Comparison of ENCODE assay signal across 20 cellular contexts in genomic region chr5:16588434-16589214, GRCh38. TPM values are rescaled to one million over a fixed set of nuclear protein-coding genes. Genes with fewer than 3 reads are reported as not detected.
A peak's percentile ranks its signal among the peaks of the same experiment; 100 is the strongest.
DNase-seq lines count a peak whose midpoint lies in the region; ATAC-seq, FAIRE-seq and TF ChIP-seq lines count a peak whose summit lies in the region.
"Had no signal": no experiment of that assay in that cellular context is flagged by ENCODE, and none has a peak within 500 bp of the region (broad histone marks: within the 10 kb centered on the region; RNA-seq: fewer than 3 reads in every experiment).

No MANE protein-coding gene starts in this region.

- H3K27me3 Mint-ChIP-seq in activated CD4-positive, alpha-beta T cell treated with anti-CD3 and anti-CD28 coated beads for 36 hours, result no peaks in the 10 kb centered on the region
- no peaks in the 10 kb centered on the region for H3K27me3 Mint-ChIP-seq in type B pancreatic cell
- H3K27me3 Mint-ChIP-seq: activated naive CD8-positive, alpha-beta T cell treated with anti-CD3 and anti-CD28 coated beads, Interleukin-2, amount 50 U/mL, for 24 hours; CD4-positive, alpha-beta memory T cell; central memory CD8-positive, alpha-beta T cell had no signal

- TF ChIP-seq CTCF in type B pancreatic cell (conservative IDR thresholded peaks at IDR 0.05) (no peak), kidney (IDR thresholded peaks at IDR 0.05; ENCODE audit: borderline replicate concordance, extremely low read depth, insufficient read depth) (no peak)

- CTCF ChIA-PET in activated CD4-positive, alpha-beta T cell treated with anti-CD3 and anti-CD28 coated beads for 36 hours (lab: Charles Lee), result interaction anchor here (1.6 kb wide), 1 partner anchor 10 kb away, joined by 5 read pairs; no protein-coding TSS in a partner anchor

- no peaks in the 10 kb centered on the region for H3K9me3 ChIP-seq in kidney (ENCODE audit: control insufficient read depth in 1 of 2, low read length in 2 of 2)
- H3K9me3 ChIP-seq: transverse colon had no signal

- no peaks in the 10 kb centered on the region for H3K36me3 ChIP-seq in kidney (ENCODE audit: control insufficient read depth in 1 of 2, insufficient read depth in 2 of 2, low read length in 2 of 2)
- H3K36me3 ChIP-seq: transverse colon had no signal

- H3K4me1 ChIP-seq in kidney (ENCODE audit: control insufficient read depth in 1 of 2, insufficient read depth in 1 of 2, low read depth in 1 of 2, low read length in 2 of 2), result no peaks in the 10 kb centered on the region

- peak overlapping the region; percentile 44 for H3K27ac Mint-ChIP-seq in activated CD4-positive, alpha-beta T cell treated with anti-CD3 and anti-CD28 coated beads for 36 hours
- peak overlapping the region; percentile 71 for H3K27ac Mint-ChIP-seq in type B pancreatic cell
- H3K27ac Mint-ChIP-seq: activated naive CD8-positive, alpha-beta T cell treated with anti-CD3 and anti-CD28 coated beads, Interleukin-2, amount 50 U/mL, for 24 hours; mesothelial cell of epicardium had no signal

- H3K4me3 ChIP-seq in kidney (ENCODE audit: low read length in 2 of 2), result no peak overlapping the region
- H3K4me3 ChIP-seq: transverse colon had no signal

- peaks cover 28% of the 10 kb centered on the region for H3K36me3 Mint-ChIP-seq in activated CD4-positive, alpha-beta T cell treated with anti-CD3 and anti-CD28 coated beads for 36 hours (ENCODE audit: low read depth)
- H3K36me3 Mint-ChIP-seq in type B pancreatic cell, result peaks cover 4% of the 10 kb centered on the region

- no peak for DNase-seq in activated CD4-positive, alpha-beta T cell treated with anti-CD3 and anti-CD28 coated beads for 36 hours
- DNase-seq in activated CD4-positive, alpha-beta T cell treated with anti-CD3 and anti-CD28 coated beads, Interleukin-2, amount 50 U/mL, for 4 hours, result no peak
- DNase-seq in SHP77 (lab: John Stamatoyannopoulos, UW), result peak; percentile 49 to 50
- peak; percentile 73 for DNase-seq in left lobe of liver (ENCODE audit: low spot score)
- DNase-seq in type B pancreatic cell (ENCODE audit: extremely low spot score, unreplicated experiment), result no peak
- DNase-seq in kidney, result no peak
- DNase-seq in foreskin melanocyte, result no peak
- DNase-seq: activated CD4-positive, alpha-beta T cell treated with anti-CD3 and anti-CD28 coated beads, Interleukin-2, amount 50 U/mL, for 48 hours; activated naive CD8-positive, alpha-beta T cell treated with anti-CD3 and anti-CD28 coated beads, Interleukin-2, amount 50 U/mL, for 24 hours; activated T-cell treated with anti-CD3 and anti-CD28 coated beads, Interleukin-2, amount 50 U/mL, for 48 hours; CD4-positive, alpha-beta memory T cell; H7; stimulated activated CD4-positive, alpha-beta T cell treated with anti-CD3 and anti-CD28 coated beads, Interleukin-4, amount 100 ng/mL, for 4 hours; transverse colon had no signal

- H3K4me1 Mint-ChIP-seq in activated CD4-positive, alpha-beta T cell treated with anti-CD3 and anti-CD28 coated beads for 36 hours, result peaks cover 47% of the 10 kb centered on the region
- H3K4me1 Mint-ChIP-seq in type B pancreatic cell (ENCODE audit: unreplicated experiment), result peaks cover 21% of the 10 kb centered on the region

- POLR2A ChIA-PET in activated CD4-positive, alpha-beta T cell treated with anti-CD3 and anti-CD28 coated beads for 36 hours (lab: Charles Lee), result no interaction called here

- H3K9me3 Mint-ChIP-seq in activated CD4-positive, alpha-beta T cell treated with anti-CD3 and anti-CD28 coated beads for 36 hours (ENCODE audit: low read depth), result no peaks in the 10 kb centered on the region
- H3K9me3 Mint-ChIP-seq in type B pancreatic cell, result no peaks in the 10 kb centered on the region
- H3K9me3 Mint-ChIP-seq: activated naive CD8-positive, alpha-beta T cell treated with anti-CD3 and anti-CD28 coated beads, Interleukin-2, amount 50 U/mL, for 24 hours; central memory CD8-positive, alpha-beta T cell had no signal

- no peak for ATAC-seq in activated CD4-positive, alpha-beta T cell treated with anti-CD3 and anti-CD28 coated beads for 36 hours
- ATAC-seq in left lobe of liver, result peak; percentile 75
- ATAC-seq in GM19452 (IDR thresholded peaks at IDR 0.05; ENCODE audit: unreplicated experiment), result no peak
- ATAC-seq: activated naive CD8-positive, alpha-beta T cell treated with anti-CD3 and anti-CD28 coated beads, Interleukin-2, amount 50 U/mL, for 24 hours had no signal

- intact Hi-C loops in activated CD4-positive, alpha-beta T cell treated with anti-CD3 and anti-CD28 coated beads for 36 hours (cut with DNase I, micrococcal nuclease), result no loop called here
- intact Hi-C loops in kidney (cut with DNase I), result no loop called here

- no peak overlapping the region for H3K4me3 Mint-ChIP-seq in activated CD4-positive, alpha-beta T cell treated with anti-CD3 and anti-CD28 coated beads for 36 hours
- no peak overlapping the region for H3K4me3 Mint-ChIP-seq in type B pancreatic cell
- H3K4me3 Mint-ChIP-seq: activated naive CD8-positive, alpha-beta T cell treated with anti-CD3 and anti-CD28 coated beads, Interleukin-2, amount 50 U/mL, for 24 hours; CD4-positive, alpha-beta memory T cell; central memory CD8-positive, alpha-beta T cell; mesothelial cell of epicardium had no signal

- H3K27ac ChIP-seq in kidney (ENCODE audit: low read depth in 2 of 2, low read length in 2 of 2), result no peak overlapping the region

- FAIRE-seq in kidney (lab: Jason Lieb, UNC), result no peak
- FAIRE-seq: endometrium, GM12891 had no signal

- no peak overlapping the region for H3K9ac ChIP-seq in kidney (ENCODE audit: low read length in 2 of 2)

RNA-seq across cellular contexts. Expression of gene RETREG1, which starts 28.2 kb away (rescaled TPM):
- total RNA-seq in activated CD4-positive, alpha-beta T cell treated with anti-CD3 and anti-CD28 coated beads for 36 hours, result 10 to 100 TPM; 17.7 to 23.3 TPM
- total RNA-seq in left lobe of liver (25.2 TPM), type B pancreatic cell (ENCODE audit: low replicate concordance) (11.6 and 18.8 TPM in 2 replicates), kidney (104 TPM)
- 53.6 TPM for polyA plus RNA-seq in kidney (ENCODE audit: insufficient read depth, low read depth, low replicate concordance)
- total RNA-seq: G401 had no signal

Comparison
In these comparisons a context has a peak if more than half of its experiments do, and no peak if none do; other contexts are left out.
1. DNase-seq: peak in SHP77 (2 of 2) and left lobe of liver (single experiment); none in activated CD4-positive, alpha-beta T cell treated with anti-CD3 and anti-CD28 coated beads for 36 hours (single experiment), activated CD4-positive, alpha-beta T cell treated with anti-CD3 and anti-CD28 coated beads, Interleukin-2, amount 50 U/mL, for 4 hours (0 of 2), type B pancreatic cell (single experiment), kidney (single experiment) and foreskin melanocyte (single experiment).